27 cellular contexts compared by ENCODE assay signal in genomic region chr15:87850916-87851315, GRCh38.
"Had no signal": no experiment of that assay in that cellular context is flagged by ENCODE, and none has a peak within 500 bp of the region (broad histone marks: within the 10 kb centered on the region; RNA-seq: fewer than 3 reads in every experiment).

No MANE protein-coding gene starts in this region.

- H3K4me3 ChIP-seq: coronary artery, esophagus muscularis mucosa, gastroesophageal sphincter, left lung, ovary, psoas muscle, right lobe of liver, skin epidermis, tibial nerve had no signal

- ATAC-seq: gastroesophageal sphincter; left lung; natural killer cell; right lobe of liver; stimulated activated effector memory CD8-positive, alpha-beta T cell treated with anti-CD3 and anti-CD28 coated beads, Interleukin-12 subunit alpha, Interleukin-12 subunit beta, amount 100 ng/mL, for 72 hours; stimulated activated naive CD8-positive, alpha-beta T cell treated with anti-CD3 and anti-CD28 coated beads, Interleukin-15, amount 100 ng/mL, for 72 hours; T-helper 17 cell had no signal

- DNase-seq: activated CD4-positive, alpha-beta T cell treated with anti-CD3 and anti-CD28 coated beads for 4 hours; activated CD4-positive, alpha-beta T cell treated with anti-CD3 and anti-CD28 coated beads, Interleukin-2, amount 50 U/mL, for 48 hours; activated CD4-positive, CD25-positive, alpha-beta regulatory T cell; activated effector memory CD4-positive, alpha-beta T cell treated with Interleukin-2 at 50 U/mL for 16 hours; activated naive CD4-positive, alpha-beta T cell treated with anti-CD3 and anti-CD28 coated beads for 36 hours; activated naive CD8-positive, alpha-beta T cell treated with anti-CD3 and anti-CD28 coated beads, Interleukin-2, amount 10 ng/mL, durations not matched to agents 7 days and 5 days; activated T-cell treated with anti-CD3 and anti-CD28 coated beads, Interleukin-2, amount 50 U/mL, for 48 hours; amniotic stem cell; brain microvascular endothelial cell; central memory CD4-positive, alpha-beta T cell; left lung; mammary epithelial cell; midbrain; natural killer cell; ovary; psoas muscle; right lobe of liver; stimulated activated CD4-positive, alpha-beta T cell treated with anti-CD3 and anti-CD28 coated beads, Interleukin-1b, Interleukin-23, amount 100 ng/mL, for 48 hours; stimulated activated naive CD8-positive, alpha-beta T cell treated with anti-CD3 and anti-CD28 coated beads, Interleukin-15, amount 100 ng/mL, for 72 hours; SW 1271; T-helper 17 cell had no signal
